ENCODE assay signal across 1 cellular context in the genomic region with DNA sequence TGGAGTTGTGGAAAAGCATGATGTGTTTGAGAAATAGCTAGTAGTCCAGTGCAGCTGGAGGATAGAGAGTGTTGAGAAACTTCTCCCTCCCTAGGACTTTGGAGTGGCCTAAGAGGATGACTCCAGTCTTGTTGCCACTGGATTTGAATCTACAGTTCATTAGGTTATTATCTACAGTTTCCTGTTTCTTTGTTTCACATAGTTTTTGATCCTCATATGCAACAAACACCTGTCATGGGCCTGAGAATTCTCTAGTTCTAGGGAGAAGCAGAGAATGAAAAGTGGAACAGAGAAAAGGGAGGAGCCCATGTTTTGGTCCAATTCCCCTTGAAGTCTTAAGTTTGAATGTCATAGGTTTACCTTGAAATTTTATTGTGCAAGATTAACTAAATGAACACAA.
TF ChIP-seq lines count a peak whose summit lies in the region.

No MANE protein-coding gene starts in this region.

TF ChIP-seq in GM12878, 131 proteins besides CTCF, POLR2A, EP300 and RAD21 (continued from another document):
- TF ChIP-seq IKZF1 (conservative IDR thresholded peaks at IDR 0.05) (peak; percentile 34; the same call in 1 of the 2 replicates), TARDBP (IDR thresholded peaks at IDR 0.05; ENCODE audit: borderline replicate concordance) (no peak), JUNB (IDR thresholded peaks at IDR 0.05) (no peak), TCF12 (IDR thresholded peaks at IDR 0.05; ENCODE audit: low read depth, low read length) (0 out of 2 replicates have a peak, but pooled peaks have one; percentile 46), MTA3 (IDR thresholded peaks at IDR 0.05; ENCODE audit: borderline replicate concordance, low read length) (peak; percentile 53; the same call in 1 of the 2 replicates), ATF2 (IDR thresholded peaks at IDR 0.05; ENCODE audit: low read length) (peak; percentile 32; the same call in 1 of the 2 replicates)
